Comparison of ENCODE assay signal across 19 cellular contexts in the genomic region with DNA sequence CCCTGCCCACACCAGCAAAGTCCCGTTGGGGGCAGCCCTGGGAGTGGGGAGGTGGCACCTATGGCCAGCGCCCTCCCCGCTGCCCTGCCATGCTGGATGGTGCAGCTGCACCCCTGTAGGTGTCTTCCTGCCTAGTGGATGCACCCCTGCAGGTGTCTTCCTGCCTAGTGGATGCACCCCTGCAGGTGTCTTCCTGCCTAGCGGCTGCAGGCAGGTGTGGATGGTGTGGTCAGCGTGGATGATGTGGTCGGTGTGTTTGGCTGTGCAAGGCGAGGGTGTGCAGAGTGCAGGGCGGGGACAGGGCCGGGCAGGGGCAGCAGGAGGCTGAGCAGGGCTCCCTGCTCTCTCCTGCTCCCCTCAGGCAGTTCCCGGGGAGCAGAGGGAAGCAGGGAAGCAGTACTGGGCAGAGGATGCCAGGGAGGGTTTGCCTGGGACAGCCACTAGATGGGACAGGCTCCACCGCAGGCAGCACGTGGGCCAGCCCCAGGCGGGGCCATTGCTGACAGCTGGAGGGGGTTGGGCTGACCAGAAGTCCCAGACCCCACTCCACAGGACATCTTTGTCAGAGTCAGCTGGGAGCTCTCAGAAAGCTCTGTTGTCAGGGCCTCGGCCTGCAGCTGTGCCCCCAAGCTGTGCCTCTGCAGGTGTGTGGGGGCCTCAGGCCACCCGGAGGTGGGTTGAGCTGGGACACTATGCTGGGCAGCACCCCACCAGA. TPM values are rescaled to one million over a fixed set of nuclear protein-coding genes. Genes with fewer than 3 reads are reported as not detected.
A peak's percentile ranks its signal among the peaks of the same experiment; 100 is the strongest.
DNase-seq lines count a peak whose midpoint lies in the region; ATAC-seq and TF ChIP-seq lines count a peak whose summit lies in the region.
"Had no signal": no experiment of that assay in that cellular context is flagged by ENCODE, and none has a peak within 500 bp of the region (broad histone marks: within the 10 kb centered on the region; RNA-seq: fewer than 3 reads in every experiment).

No MANE protein-coding gene starts in this region.

- H3K79me2 ChIP-seq in DND-41 (ENCODE audit: insufficient read depth, low read length): no peaks in the 10 kb centered on the region

- DNase-seq in DMS53 (lab: John Stamatoyannopoulos, UW) (peak; percentile 65), DMS53 treated with DMSO at 0.1 percent for 48 hours (lab: John Stamatoyannopoulos, UW; ENCODE audit: unreplicated experiment) (no peak), DND-41 (no peak), RPMI8226 (peak; percentile 44), myocyte (ENCODE audit: low read depth) (peak; percentile 86), AG20443 (ENCODE audit: low spot score) (no peak), EL (no peak)
- DNase-seq in activated T-cell treated with anti-CD3 and anti-CD28 coated beads, Interleukin-2, amount 50 U/mL, for 1 hour: no peak
- DNase-seq: 8988T; activated CD4-positive, alpha-beta T cell treated with anti-CD3 and anti-CD28 coated beads, Interleukin-2, amount 50 U/mL, for 48 hours; cortex of kidney; NCI-H1105 treated with DMSO at 0.1 percent for 48 hours; NCI-H526 treated with DMSO at 0.1 percent for 48 hours; SHP77 had no signal

- H3K4me3 ChIP-seq in DND-41 (ENCODE audit: low read depth in 1 of 2, low read length in 2 of 2): no peak overlapping the region
- H3K4me3 ChIP-seq: ascending aorta, smooth muscle cell had no signal

- H3K9me3 ChIP-seq in DND-41 (ENCODE audit: insufficient read depth, low read length, severe bottlenecking): no peaks in the 10 kb centered on the region
- H3K9me3 ChIP-seq: ascending aorta had no signal

- no peak overlapping the region for H3K27ac ChIP-seq in DND-41 (ENCODE audit: low read length)

- H3K4me1 ChIP-seq in DND-41 (ENCODE audit: insufficient read depth, low read length): no peaks in the 10 kb centered on the region

- ATAC-seq in DND-41 (ENCODE audit: insufficient read depth, low read depth): 0 out of 3 replicates have a peak, but pooled peaks have one; percentile 4

- no peaks in the 10 kb centered on the region for H3K27me3 ChIP-seq in DND-41 (ENCODE audit: insufficient read depth, low read length, poor library complexity)
- H3K27me3 ChIP-seq: ascending aorta had no signal

- no peaks in the 10 kb centered on the region for H3K36me3 ChIP-seq in DND-41 (ENCODE audit: insufficient read depth, low read length)
- H3K36me3 ChIP-seq: ascending aorta had no signal

- H4K20me1 ChIP-seq in DND-41 (ENCODE audit: insufficient read depth, low read length): peaks cover 27% of the 10 kb centered on the region

- TF ChIP-seq CTCF in DND-41 (IDR thresholded peaks at IDR 0.05; ENCODE audit: borderline replicate concordance, extremely low read depth, low read length, poor library complexity, severe bottlenecking): no peak

- no peak overlapping the region for H3K4me2 ChIP-seq in DND-41 (ENCODE audit: insufficient read depth, low read length)
- H3K4me2 ChIP-seq: smooth muscle cell had no signal

- H3K9ac ChIP-seq in DND-41 (ENCODE audit: low read depth, low read length): no peak overlapping the region

- no peak overlapping the region for H2AFZ ChIP-seq in DND-41 (ENCODE audit: low read depth, low read length)

RNA-seq across cellular contexts. Expression of gene DOK7, which starts 23.6 kb away (rescaled TPM):
- total RNA-seq in myocyte: 112 and 228 TPM in 2 replicates
- 86.3 TPM for polyA plus RNA-seq in myocyte (2012)
- total RNA-seq: lung microvascular endothelial cell, osteocyte, smooth muscle cell, subcutaneous adipose tissue had no signal
- polyA plus RNA-seq: smooth muscle cell had no signal

RNA-seq across cellular contexts. Expression of gene HGFAC, which starts 44.9 kb away (rescaled TPM):
- total RNA-seq in myocyte: 0.47 and 0.48 TPM in 2 replicates
- polyA plus RNA-seq in myocyte (2012): 1.3 TPM
- total RNA-seq: subcutaneous adipose tissue had no signal
- polyA plus RNA-seq: smooth muscle cell had no signal

RNA-seq across cellular contexts. Expression of gene LRPAP1, which starts 45.5 kb away (rescaled TPM):
- total RNA-seq in myocyte: 194 and 195 TPM in 2 replicates
- polyA plus RNA-seq in myocyte (2012): 252 TPM

Comparison
In these comparisons a context has a peak if more than half of its experiments do, and no peak if none do; other contexts are left out.
1. DNase-seq: peak in DMS53 (single experiment), RPMI8226 (single experiment) and myocyte (single experiment); none in DMS53 treated with DMSO at 0.1 percent for 48 hours (single experiment), DND-41 (single experiment), AG20443 (single experiment), activated T-cell treated with anti-CD3 and anti-CD28 coated beads, Interleukin-2, amount 50 U/mL, for 1 hour (single experiment) and EL (single experiment).